ENCODE assay signal across 11 cellular contexts in genomic region chr4:98997176-98997575, GRCh38. TPM values are rescaled to one million over a fixed set of nuclear protein-coding genes. Genes with fewer than 3 reads are reported as not detected.
DNase-seq lines count a peak whose midpoint lies in the region; ATAC-seq, FAIRE-seq and TF ChIP-seq lines count a peak whose summit lies in the region.
"Had no signal": no experiment of that assay in that cellular context is flagged by ENCODE, and none has a peak within 500 bp of the region (broad histone marks: within the 10 kb centered on the region; RNA-seq: fewer than 3 reads in every experiment).

No MANE protein-coding gene starts in this region.

- peaks cover 45% of the 10 kb centered on the region for H3K4me1 ChIP-seq in HepG2 (ENCODE audit: insufficient read depth, low read length)
- no peaks in the 10 kb centered on the region for H3K4me1 ChIP-seq in right lobe of liver

- H3K9me3 ChIP-seq in HepG2 (ENCODE audit: low read length) (no peaks in the 10 kb centered on the region), right lobe of liver (no peaks in the 10 kb centered on the region)

- DNase-seq in HepG2 (ENCODE audit: low spot score) (no peak), right lobe of liver (no peak), T-cell (no peak), fibroblast of villous mesenchyme (ENCODE audit: low read depth) (peak; percentile 35), type B pancreatic cell (ENCODE audit: extremely low spot score, unreplicated experiment) (no peak), cortex of kidney (lab: John Stamatoyannopoulos, UW) (no peak)
- DNase-seq in effector CD8-positive, alpha-beta T cell (lab: John Stamatoyannopoulos, UW) = no peak
- DNase-seq: DMS 273 treated with DMSO at 0.1 percent for 48 hours had no signal

- H3K9me3 Mint-ChIP-seq in T-cell (no peaks in the 10 kb centered on the region), type B pancreatic cell (no peaks in the 10 kb centered on the region)

- H3K9ac ChIP-seq in HepG2 (ENCODE audit: insufficient read depth, low read depth, low read length) = peak overlapping the region; percentile 87; the same call in 1 of the 2 replicates

- TF ChIP-seq POLR2A in HepG2 (IDR thresholded peaks at IDR 0.05; ENCODE audit: insufficient read depth in 1 of 2, low read depth in 2 of 2, low read length in 2 of 2) = no peak
- no peak for TF ChIP-seq POLR2A in right lobe of liver (IDR thresholded peaks at IDR 0.05)

- peak overlapping the region; percentile 86 for H3K4me2 ChIP-seq in HepG2 (ENCODE audit: low read depth, low read length)

- peaks cover 60% of the 10 kb centered on the region for H3K79me2 ChIP-seq in HepG2 (ENCODE audit: insufficient read depth, low read length)

- in situ Hi-C loops in HepG2 (cut with HindIII; ENCODE audit: extremely low pct_ligation_motif_present, low pct_unique_long_range_greater_than_20kb) = loop anchor here (5.0 kb wide), 1 partner anchor 50 kb away; no protein-coding TSS in a partner anchor

- peaks cover 45% of the 10 kb centered on the region for H4K20me1 ChIP-seq in HepG2 (ENCODE audit: insufficient read depth, low read length)

- POLR2A ChIA-PET in HepG2 (lab: Yijun Ruan, JAX) (no interaction called here), T-cell (lab: Charles Lee) (interaction anchor here in 1 of 2 donors (2.4 kb wide), 1 partner anchor 60 kb away, joined by 8 read pairs; no protein-coding TSS in a partner anchor)

- H3K36me3 ChIP-seq in HepG2 (replicated peaks in 1 of 2; ENCODE audit: control insufficient read depth in 1 of 2, insufficient read depth in 2 of 2, low read length in 2 of 2) = no peaks in the 10 kb centered on the region
- H3K36me3 ChIP-seq in right lobe of liver = no peaks in the 10 kb centered on the region

- peak overlapping the region; percentile 88 for H3K27ac ChIP-seq in HepG2 (ENCODE audit: extremely low read length, insufficient read depth, low read length)
- no peak overlapping the region for H3K27ac ChIP-seq in right lobe of liver

- ATAC-seq in HepG2 (no peak), right lobe of liver (no peak), T-cell (replicated peaks in 1 of 4) (no peak), HG03097 (IDR thresholded peaks at IDR 0.05; ENCODE audit: low FRiP score, unreplicated experiment) (no peak)
- ATAC-seq: left colon, sciatic nerve had no signal

- no peak for FAIRE-seq in HepG2 (lab: Jason Lieb, UNC)

- TF ChIP-seq CTCF in HepG2 (CRISPR knock-in tag; IDR thresholded peaks at IDR 0.05) (no peak), right lobe of liver (IDR thresholded peaks at IDR 0.05) (no peak), fibroblast of villous mesenchyme (IDR thresholded peaks at IDR 0.05; ENCODE audit: insufficient read depth, low read depth, low read length) (no peak), type B pancreatic cell (conservative IDR thresholded peaks at IDR 0.05) (no peak)

- no peak for TF ChIP-seq RAD21 in HepG2 (CRISPR knock-in tag; IDR thresholded peaks at IDR 0.05)

- 9% methylated on average over 6 of the region's 6 CpGs for WGBS in HepG2 (ENCODE audit: low lambda C conversion rate)
- 64% methylated on average over 6 of the region's 6 CpGs for WGBS in right lobe of liver (ENCODE audit: insufficient coverage, low coverage, low lambda C conversion rate, missing lambda C conversion rate)

- peaks cover 3% of the 10 kb centered on the region for H3K36me3 Mint-ChIP-seq in T-cell
- peaks cover 8% of the 10 kb centered on the region for H3K36me3 Mint-ChIP-seq in type B pancreatic cell

- H3K4me1 Mint-ChIP-seq in T-cell = peaks cover 54 to 65% (median 57%) of the 10 kb centered on the region in 3 donors
- H3K4me1 Mint-ChIP-seq in type B pancreatic cell (ENCODE audit: unreplicated experiment) = peaks cover 23% of the 10 kb centered on the region

- no peak overlapping the region for H3K27ac Mint-ChIP-seq in T-cell
- H3K27ac Mint-ChIP-seq in type B pancreatic cell = peak overlapping the region; percentile 56

- H3K27me3 ChIP-seq in HepG2 (ENCODE audit: control insufficient read depth in 1 of 2, insufficient read depth in 2 of 2, low read length in 2 of 2) = no peaks in the 10 kb centered on the region; a peak in 1 of 5 replicates
- H3K27me3 ChIP-seq in right lobe of liver = no peaks in the 10 kb centered on the region

- H3K4me3 Mint-ChIP-seq in T-cell (peak overlapping the region; percentile 68 to 87 (median 86)), type B pancreatic cell (peak overlapping the region; percentile 73)

- intact Hi-C loops in HepG2 (cut with micrococcal nuclease; ENCODE audit: unreplicated experiment) (no loop called here), right lobe of liver (cut with DNase I) (no loop called here)

- CTCF ChIA-PET in HepG2 (lab: Yijun Ruan, JAX; ENCODE audit: low intra/inter-chr PET ratio, low total read pairs) (interaction anchor here (3.2 kb wide), 1 partner anchor 59 kb away, joined by 22 read pairs; no protein-coding TSS in a partner anchor), T-cell (lab: Charles Lee) (interaction anchor here in 1 of 2 donors (0.6 to 3.6 kb wide), 4 partner anchors 59 to 846 kb away, joined by 3 to 46 read pairs (median 6); partner anchors contain the start of genes ADH5 and EIF4E)

- H3K4me3 ChIP-seq in HepG2 (replicated peaks in 1 of 3; ENCODE audit: insufficient read depth in 1 of 3, low read depth in 2 of 3, low read length in 3 of 3) = peak overlapping the region; percentile 86 to 98 (median 90); a peak in 5 of 6 replicates
- no peak overlapping the region for H3K4me3 ChIP-seq in right lobe of liver
- H3K4me3 ChIP-seq in fibroblast of villous mesenchyme (ENCODE audit: low read depth, low read length) = no peak overlapping the region

- H3K27me3 Mint-ChIP-seq in T-cell (no peaks in the 10 kb centered on the region), type B pancreatic cell (no peaks in the 10 kb centered on the region)

- no peak overlapping the region for H2AFZ ChIP-seq in HepG2 (ENCODE audit: low read length)

- BruUV-seq in HepG2 (replicated peaks; lab: Mats Ljungman, UMichigan) = no TSS peak

- TF ChIP-seq EP300 in HepG2 (IDR thresholded peaks at IDR 0.05; ENCODE audit: low read depth in 2 of 2, low read length in 2 of 2) (no peak), HepG2 (CRISPR knock-in tag; IDR thresholded peaks at IDR 0.05; ENCODE audit: borderline replicate concordance) (no peak)

TF ChIP-seq in HepG2, 621 proteins besides CTCF, POLR2A, EP300 and RAD21:
- TF ChIP-seq CREB1 (IDR thresholded peaks at IDR 0.05) (peak; percentile 5; the same call in 1 of the 2 replicates), CREB1 (CRISPR knock-in tag; IDR thresholded peaks at IDR 0.05) (no peak), CREM (IDR thresholded peaks at IDR 0.05) (0 out of 2 replicates have a peak, but pooled peaks have one; percentile 10), CREM (CRISPR knock-in tag; IDR thresholded peaks at IDR 0.05) (no peak), EZH2 (conservative IDR thresholded peaks at IDR 0.05; ENCODE audit: low read depth, low read length) (no peak), MEF2D (CRISPR knock-in tag; IDR thresholded peaks at IDR 0.05) (peak; percentile 67; the same call in 1 of the 2 replicates)

RNA-seq across cellular contexts. Expression of gene METAP1, which starts 1.7 kb away (rescaled TPM):
- 44.9 and 64.9 TPM in 2 replicates for total RNA-seq in HepG2 (2016; rRNA removed; fragmentation: Illumina TruSeq; extraction: Trizol)
- total RNA-seq in HepG2 (2016; cell fraction: cytosol; rRNA removed; fragmentation: Illumina TruSeq; extraction: Trizol; ENCODE audit: low read depth) = 8.5 and 8.7 TPM in 2 replicates
- total RNA-seq in HepG2 (2016; cell fraction: insoluble cytoplasmic fraction; rRNA removed; fragmentation: Illumina TruSeq; extraction: Trizol) = 45.2 and 57.5 TPM in 2 replicates
- total RNA-seq in HepG2 (2016; cell fraction: membrane; rRNA removed; fragmentation: Illumina TruSeq; extraction: Trizol) = 25.3 and 33.1 TPM in 2 replicates
- 45.5 and 49.9 TPM in 2 replicates for total RNA-seq in HepG2 (2016; cell fraction: nucleus; rRNA removed; fragmentation: Illumina TruSeq; extraction: Trizol)
- 39.1 and 53.5 TPM in 2 replicates for polyA plus RNA-seq in HepG2 (2011; rRNA removed)
- 34.1 and 44.5 TPM in 2 replicates for polyA plus RNA-seq in HepG2 (2011; cell fraction: cytosol; rRNA removed)
- polyA plus RNA-seq in HepG2 (2011; cell fraction: nucleus; rRNA removed) = 33.0 and 39.6 TPM in 2 replicates
- 72.1 and 96.8 TPM in 2 replicates for polyA plus RNA-seq in HepG2 (2012)
- 5.6 and 11.0 TPM in 2 replicates for polyA plus RNA-seq in HepG2 (2016; cell fraction: cytosol; fragmentation: Illumina TruSeq; extraction: Trizol; ENCODE audit: low read depth)
- polyA plus RNA-seq in HepG2 (2016; cell fraction: insoluble cytoplasmic fraction; fragmentation: Illumina TruSeq; extraction: Trizol; ENCODE audit: low read depth) = 71.3 and 71.6 TPM in 2 replicates
- polyA plus RNA-seq in HepG2 (2016; cell fraction: membrane; fragmentation: Illumina TruSeq; extraction: Trizol; ENCODE audit: low read depth) = 21.0 and 26.3 TPM in 2 replicates
- 63.4 and 65.6 TPM in 2 replicates for polyA plus RNA-seq in HepG2 (2016; cell fraction: nucleus; fragmentation: Illumina TruSeq; extraction: Trizol; ENCODE audit: insufficient read depth, low read depth)
- polyA minus RNA-seq in HepG2 (2011; rRNA and poly(A)+ RNA removed; ENCODE audit: low replicate concordance) = 59.9 and 94.0 TPM in 2 replicates
- 41.7 and 52.1 TPM in 2 replicates for polyA minus RNA-seq in HepG2 (2011; cell fraction: cytosol; rRNA and poly(A)+ RNA removed)
- polyA minus RNA-seq in HepG2 (2011; cell fraction: nucleus; rRNA and poly(A)+ RNA removed) = 85.4 and 89.1 TPM in 2 replicates
- 10 to 100 TPM; 12.4 to 16.8 (median 14.9) TPM for total RNA-seq in right lobe of liver
- total RNA-seq in T-cell = 10 to 100 TPM; 32.9 to 39.8 (median 39.2) TPM
- total RNA-seq in fibroblast of villous mesenchyme = 62.6 and 63.8 TPM in 2 replicates
- 42.9 and 43.1 TPM in 2 replicates for total RNA-seq in type B pancreatic cell (ENCODE audit: low replicate concordance)

Comparison
In these comparisons a context has a peak if more than half of its experiments do, and no peak if none do; other contexts are left out.
1. H3K4me3 ChIP-seq: peak in HepG2 (3 of 3); none in right lobe of liver (0 of 3) and fibroblast of villous mesenchyme (single experiment).